In genomic region chr3:173916799-173917198, GRCh38 we compare ENCODE assay signal across 2 cellular contexts.
TF ChIP-seq lines count a peak whose summit lies in the region.

No MANE protein-coding gene starts in this region.

TF ChIP-seq in A549, 52 proteins besides CTCF, POLR2A, EP300 and RAD21 (continued from another document):
- TF ChIP-seq RCOR1 (IDR thresholded peaks at IDR 0.05; ENCODE audit: low read depth, low read length) (no peak), ZSCAN20 (CRISPR knock-in tag; IDR thresholded peaks at IDR 0.05) (no peak), NFE2L2 (conservative IDR thresholded peaks at IDR 0.05; ENCODE audit: low read length) (no peak)

TF ChIP-seq in K562, 482 proteins besides CTCF, POLR2A, EP300 and RAD21 (continued from another document):
- TF ChIP-seq CLOCK (CRISPR knock-in tag; IDR thresholded peaks at IDR 0.05; ENCODE audit: borderline replicate concordance) (no peak), ZNF316 (IDR thresholded peaks at IDR 0.05) (peak; percentile 37; the same call in 1 of the 2 replicates)
